ENCODE assay signal across 13 cellular contexts in genomic region chr5:168676499-168676898, GRCh38.
"Had no signal": no experiment of that assay in that cellular context is flagged by ENCODE, and none has a peak within 500 bp of the region (broad histone marks: within the 10 kb centered on the region; RNA-seq: fewer than 3 reads in every experiment).

No MANE protein-coding gene starts in this region.

- H3K4me3 ChIP-seq: lower lobe of right lung, stomach, testis had no signal

- H3K36me3 ChIP-seq: lower lobe of right lung had no signal

- H3K9me3 ChIP-seq: lower lobe of right lung, stomach, testis had no signal

- H3K4me1 ChIP-seq: lower lobe of right lung had no signal

- H3K27me3 ChIP-seq: stomach, testis had no signal

- H3K27ac ChIP-seq: lower lobe of right lung, stomach, testis had no signal

- ATAC-seq: activated CD4-positive, CD25-positive, alpha-beta regulatory T cell treated with anti-CD3 and anti-CD28 coated beads, Interleukin-2, amount 50 U/mL, for 24 hours; left cardiac atrium; lower lobe of right lung; sciatic nerve had no signal

- DNase-seq: activated naive CD4-positive, alpha-beta T cell; activated naive CD8-positive, alpha-beta T cell treated with anti-CD3 and anti-CD28 coated beads, Interleukin-2, amount 10 ng/mL, durations not matched to agents 7 days and 5 days; effector memory CD4-positive, alpha-beta T cell; foreskin melanocyte; immature natural killer cell; left cardiac atrium; lower lobe of right lung; stimulated activated CD4-positive, alpha-beta T cell treated with anti-CD3 and anti-CD28 coated beads, Interleukin-2, amount 100 ng/mL, for 24 hours; stomach; T-helper 9 cell; testis had no signal
